16 cellular contexts compared by ENCODE assay signal in genomic region chr1:234505774-234506114, GRCh38. TPM values are rescaled to one million over a fixed set of nuclear protein-coding genes. Genes with fewer than 3 reads are reported as not detected.
A peak's percentile ranks its signal among the peaks of the same experiment; 100 is the strongest.
DNase-seq lines count a peak whose midpoint lies in the region; ATAC-seq and TF ChIP-seq lines count a peak whose summit lies in the region.
"Had no signal": no experiment of that assay in that cellular context is flagged by ENCODE, and none has a peak within 500 bp of the region (broad histone marks: within the 10 kb centered on the region; RNA-seq: fewer than 3 reads in every experiment).

No MANE protein-coding gene starts in this region.

- peak overlapping the region; percentile 55 for H3K27ac ChIP-seq in cardiac muscle cell
- no peak overlapping the region for H3K27ac ChIP-seq in heart left ventricle
- H3K27ac ChIP-seq in PC-3 (ENCODE audit: low read length) = peak overlapping the region; percentile 23; the same call in 1 of the 2 replicates
- no peak overlapping the region for H3K27ac ChIP-seq in CD8-positive, alpha-beta T cell (ENCODE audit: low read depth, low read length)
- H3K27ac ChIP-seq: BLaER1 had no signal

- H3K79me2 ChIP-seq in PC-3 (ENCODE audit: low read length) = no peaks in the 10 kb centered on the region

- H3K9ac ChIP-seq in PC-3 (ENCODE audit: low read length) = no peak overlapping the region
- H3K9ac ChIP-seq: BLaER1 had no signal

- CTCF ChIA-PET in PC-3 (lab: Charles Lee) = no interaction called here
- CTCF ChIA-PET in CD8-positive, alpha-beta T cell (lab: Charles Lee) = no interaction called here
- CTCF ChIA-PET in activated CD4-positive, alpha-beta T cell treated with anti-CD3 and anti-CD28 coated beads, Interleukin-2, amount 10 ng/mL, durations not matched to agents 7 days and 5 days (lab: Charles Lee) = interaction anchor here (0.9 to 1.8 kb wide), 2 partner anchors 11 to 578 kb away, joined by 3 to 5 read pairs; no protein-coding TSS in a partner anchor

- no peaks in the 10 kb centered on the region for H3F3A ChIP-seq in PC-3 (ENCODE audit: low read length, unreplicated experiment)

- POLR2A ChIA-PET in PC-3 (lab: Charles Lee; ENCODE audit: unreplicated experiment) = no interaction called here
- POLR2A ChIA-PET in CD8-positive, alpha-beta T cell (lab: Charles Lee) = no interaction called here
- POLR2A ChIA-PET in activated CD4-positive, alpha-beta T cell treated with anti-CD3 and anti-CD28 coated beads, Interleukin-2, amount 10 ng/mL, durations not matched to agents 7 days and 5 days (lab: Charles Lee) = no interaction called here

- peaks cover 13% of the 10 kb centered on the region for H3K4me1 ChIP-seq in cardiac muscle cell (ENCODE audit: low read depth)
- H3K4me1 ChIP-seq in heart left ventricle = peaks cover 0 to 18% (median 4%) of the 10 kb centered on the region in 12 donors
- H3K4me1 ChIP-seq in PC-3 (ENCODE audit: insufficient read depth, low read length) = peaks cover 20% of the 10 kb centered on the region
- H3K4me1 ChIP-seq in CD8-positive, alpha-beta T cell (ENCODE audit: insufficient read depth, low read length) = no peaks in the 10 kb centered on the region

- TF ChIP-seq CTCF in cardiac muscle cell (IDR thresholded peaks at IDR 0.05; ENCODE audit: low read depth, low read length) (no peak), heart left ventricle (IDR thresholded peaks at IDR 0.05) (no peak), PC-3 (conservative IDR thresholded peaks at IDR 0.05; ENCODE audit: low read depth, low read length) (no peak)
- no peak for TF ChIP-seq CTCF in CD8-positive, alpha-beta T cell (IDR thresholded peaks at IDR 0.05)

- H3K27me3 Mint-ChIP-seq in CD8-positive, alpha-beta T cell (ENCODE audit: low read depth) = peaks cover 3% of the 10 kb centered on the region
- peaks cover 1% of the 10 kb centered on the region for H3K27me3 Mint-ChIP-seq in activated CD4-positive, alpha-beta T cell treated with anti-CD3 and anti-CD28 coated beads, Interleukin-2, amount 10 ng/mL, durations not matched to agents 7 days and 5 days

- ATAC-seq in heart left ventricle = no peak
- ATAC-seq in PC-3 = no peak
- no peak for ATAC-seq in CD8-positive, alpha-beta T cell
- ATAC-seq: left ventricle myocardium superior had no signal

- H3K9me3 ChIP-seq in cardiac muscle cell (ENCODE audit: low read depth) (no peaks in the 10 kb centered on the region), heart left ventricle (no peaks in the 10 kb centered on the region), PC-3 (ENCODE audit: low read length) (no peaks in the 10 kb centered on the region)
- no peaks in the 10 kb centered on the region for H3K9me3 ChIP-seq in CD8-positive, alpha-beta T cell (ENCODE audit: low read length)

- H3K4me2 ChIP-seq in PC-3 (ENCODE audit: low read length) = no peak overlapping the region; the same call in 1 of the 2 replicates
- H3K4me2 ChIP-seq: BLaER1 had no signal

- H3K4me3 ChIP-seq in cardiac muscle cell = no peak overlapping the region
- H3K4me3 ChIP-seq in heart left ventricle = no peak overlapping the region
- H3K4me3 ChIP-seq in PC-3 (ENCODE audit: low read length) = no peak overlapping the region
- no peak overlapping the region for H3K4me3 ChIP-seq in CD8-positive, alpha-beta T cell (ENCODE audit: low read depth, low read length)
- H3K4me3 ChIP-seq: BLaER1 had no signal

- BruUV-seq in PC-3 (replicated peaks; lab: Mats Ljungman, UMichigan) = no TSS peak

- DNase-seq in cardiac muscle cell (ENCODE audit: low read depth in 1 of 2, low spot score in 1 of 2) (peak in 1 of 2 donors; percentile 68), heart left ventricle (no peak), PC-3 (peak; percentile 55), fibroblast of peridontal ligament (ENCODE audit: extremely low read depth) (peak; percentile 88), CD1c-positive myeloid dendritic cell (ENCODE audit: extremely low spot score) (no peak), OCI-M1 (lab: John Stamatoyannopoulos, UW) (no peak)
- no peak for DNase-seq in CD8-positive, alpha-beta T cell
- DNase-seq in activated CD4-positive, alpha-beta T cell treated with anti-CD3 and anti-CD28 coated beads, Interleukin-2, amount 10 ng/mL, durations not matched to agents 7 days and 5 days = no peak
- DNase-seq: activated CD4-positive, alpha-beta T cell treated with anti-CD3 and anti-CD28 coated beads, Interleukin-2, amount 50 U/mL, for 1 hour; activated gamma-delta T cell; glutamatergic neuron; left ventricle myocardium superior; NCI-H524; trophoblast cell had no signal

- H3K27me3 ChIP-seq in cardiac muscle cell = no peaks in the 10 kb centered on the region
- no peaks in the 10 kb centered on the region for H3K27me3 ChIP-seq in heart left ventricle
- no peaks in the 10 kb centered on the region for H3K27me3 ChIP-seq in PC-3 (ENCODE audit: low read length)
- H3K27me3 ChIP-seq in CD8-positive, alpha-beta T cell (ENCODE audit: insufficient read depth, low read length) = no peaks in the 10 kb centered on the region
- H3K27me3 ChIP-seq: BLaER1 had no signal

- no peak for TF ChIP-seq POLR2A in heart left ventricle (IDR thresholded peaks at IDR 0.05)

- no peak overlapping the region for H3K27ac Mint-ChIP-seq in CD8-positive, alpha-beta T cell
- no peak overlapping the region for H3K27ac Mint-ChIP-seq in activated CD4-positive, alpha-beta T cell treated with anti-CD3 and anti-CD28 coated beads, Interleukin-2, amount 10 ng/mL, durations not matched to agents 7 days and 5 days

- H3K36me3 ChIP-seq in cardiac muscle cell (no peaks in the 10 kb centered on the region), heart left ventricle (no peaks in the 10 kb centered on the region), PC-3 (ENCODE audit: low read depth, low read length) (no peaks in the 10 kb centered on the region)
- H3K36me3 ChIP-seq in CD8-positive, alpha-beta T cell (ENCODE audit: insufficient read depth, low read length) = no peaks in the 10 kb centered on the region

- no peak overlapping the region for H2AFZ ChIP-seq in PC-3 (ENCODE audit: low read length)

- intact Hi-C loops in heart left ventricle (cut with DNase I) (loop anchor here in 4 of 10 donors (10.0 kb wide), 1 partner anchor 219 kb away; no protein-coding TSS in a partner anchor), PC-3 (cut with micrococcal nuclease) (no loop called here)
- intact Hi-C loops in CD8-positive, alpha-beta T cell (cut with DNase I, micrococcal nuclease) = no loop called here

- no peaks in the 10 kb centered on the region for H3K4me1 Mint-ChIP-seq in CD8-positive, alpha-beta T cell (ENCODE audit: low read depth)
- H3K4me1 Mint-ChIP-seq in activated CD4-positive, alpha-beta T cell treated with anti-CD3 and anti-CD28 coated beads, Interleukin-2, amount 10 ng/mL, durations not matched to agents 7 days and 5 days = peaks cover 20% of the 10 kb centered on the region

- no peaks in the 10 kb centered on the region for H3K9me3 Mint-ChIP-seq in CD8-positive, alpha-beta T cell
- H3K9me3 Mint-ChIP-seq in activated CD4-positive, alpha-beta T cell treated with anti-CD3 and anti-CD28 coated beads, Interleukin-2, amount 10 ng/mL, durations not matched to agents 7 days and 5 days = peaks cover 6% of the 10 kb centered on the region
- H3K9me3 Mint-ChIP-seq: neural crest cell had no signal

- no peaks in the 10 kb centered on the region for H4K20me1 ChIP-seq in PC-3 (ENCODE audit: low read length)
- H4K20me1 ChIP-seq: BLaER1 had no signal

- no peak overlapping the region for H3K4me3 Mint-ChIP-seq in CD8-positive, alpha-beta T cell
- H3K4me3 Mint-ChIP-seq in activated CD4-positive, alpha-beta T cell treated with anti-CD3 and anti-CD28 coated beads, Interleukin-2, amount 10 ng/mL, durations not matched to agents 7 days and 5 days = no peak overlapping the region
- H3K4me3 Mint-ChIP-seq: neural crest cell had no signal

- no peaks in the 10 kb centered on the region for H3K36me3 Mint-ChIP-seq in CD8-positive, alpha-beta T cell
- peaks cover 6% of the 10 kb centered on the region for H3K36me3 Mint-ChIP-seq in activated CD4-positive, alpha-beta T cell treated with anti-CD3 and anti-CD28 coated beads, Interleukin-2, amount 10 ng/mL, durations not matched to agents 7 days and 5 days (ENCODE audit: low read depth)

- no peaks in the 10 kb centered on the region for H3K9me2 ChIP-seq in PC-3 (replicated peaks; ENCODE audit: low read length)

RNA-seq across cellular contexts. Expression of gene TARBP1, which starts 26.8 kb away (rescaled TPM):
- 14.4 and 34.3 TPM in 2 replicates for total RNA-seq in cardiac muscle cell
- polyA plus RNA-seq in cardiac muscle cell = 25.6 and 44.2 TPM in 2 replicates
- 10 to 100 TPM in 4 of 9 donors, 1 to 10 TPM in 5; 7.1 to 18.2 (median 9.9) TPM for total RNA-seq in heart left ventricle
- polyA plus RNA-seq in heart left ventricle = 10 to 100 TPM in 1 of 2 donors, 1 to 10 TPM in 1; 4.8 to 15.9 TPM
- total RNA-seq in PC-3 (2014; rRNA removed) = 15.1 and 27.7 TPM in 2 replicates
- total RNA-seq in CD8-positive, alpha-beta T cell = 10 to 100 TPM; 38.2 to 39.5 TPM
- 10 to 100 TPM; 31.3 to 33.2 TPM for total RNA-seq in activated CD4-positive, alpha-beta T cell treated with anti-CD3 and anti-CD28 coated beads, Interleukin-2, amount 10 ng/mL, durations not matched to agents 7 days and 5 days

Comparison
In these comparisons a context has a peak if more than half of its experiments do, and no peak if none do; other contexts are left out.
1. H3K27ac ChIP-seq: peak in cardiac muscle cell (single experiment) and PC-3 (single experiment); none in heart left ventricle (0 of 12) and CD8-positive, alpha-beta T cell (single experiment).
2. DNase-seq: peak in PC-3 (single experiment) and fibroblast of peridontal ligament (single experiment); none in heart left ventricle (0 of 5), CD1c-positive myeloid dendritic cell (single experiment), CD8-positive, alpha-beta T cell (0 of 7), OCI-M1 (single experiment) and activated CD4-positive, alpha-beta T cell treated with anti-CD3 and anti-CD28 coated beads, Interleukin-2, amount 10 ng/mL, durations not matched to agents 7 days and 5 days (single experiment).